In the genomic region with DNA sequence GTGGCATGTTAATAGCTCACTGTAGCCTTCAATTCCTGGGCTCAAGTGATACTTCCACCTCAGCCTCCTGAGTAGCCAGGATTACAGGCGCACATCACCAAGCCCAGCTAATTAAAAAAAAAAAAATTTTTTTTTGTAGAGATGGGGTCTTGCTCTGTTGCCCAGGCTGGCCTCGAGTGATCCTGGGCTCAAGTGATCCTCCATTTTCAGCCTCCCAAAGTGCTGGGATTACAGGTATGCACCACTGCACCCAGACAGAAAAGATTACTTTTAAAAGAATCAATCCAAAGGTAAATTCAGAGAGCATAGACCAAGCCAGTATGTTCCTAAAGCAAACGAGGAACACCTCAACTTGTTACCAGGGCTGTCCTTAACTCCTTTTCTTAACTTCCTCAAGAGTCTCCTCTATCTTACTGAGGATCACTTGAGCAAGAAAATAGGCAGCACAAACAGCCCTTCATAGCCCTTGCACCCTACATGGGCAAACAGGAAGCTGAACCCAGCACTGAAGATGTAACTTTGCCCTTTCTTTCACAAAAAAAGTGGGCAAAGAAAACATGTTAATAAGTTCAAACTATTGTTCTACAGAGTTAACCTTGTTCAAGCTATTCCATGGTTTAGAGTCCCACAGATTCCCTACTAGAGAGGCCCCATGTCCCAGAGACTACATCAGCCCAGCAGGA, we compare ENCODE assay signal across 1 cellular context.
A peak's percentile ranks its signal among the peaks of the same experiment; 100 is the strongest.
TF ChIP-seq lines count a peak whose summit lies in the region.

No MANE protein-coding gene starts in this region.

TF ChIP-seq in GM12878, 131 proteins besides CTCF, POLR2A, EP300 and RAD21:
- no peak for TF ChIP-seq CBFB (IDR thresholded peaks at IDR 0.05; ENCODE audit: low read depth)
- TF ChIP-seq MTA3 (IDR thresholded peaks at IDR 0.05; ENCODE audit: borderline replicate concordance, low read length), result no peak
- no peak for TF ChIP-seq JUNB (IDR thresholded peaks at IDR 0.05)
- TF ChIP-seq, protein P1, sequence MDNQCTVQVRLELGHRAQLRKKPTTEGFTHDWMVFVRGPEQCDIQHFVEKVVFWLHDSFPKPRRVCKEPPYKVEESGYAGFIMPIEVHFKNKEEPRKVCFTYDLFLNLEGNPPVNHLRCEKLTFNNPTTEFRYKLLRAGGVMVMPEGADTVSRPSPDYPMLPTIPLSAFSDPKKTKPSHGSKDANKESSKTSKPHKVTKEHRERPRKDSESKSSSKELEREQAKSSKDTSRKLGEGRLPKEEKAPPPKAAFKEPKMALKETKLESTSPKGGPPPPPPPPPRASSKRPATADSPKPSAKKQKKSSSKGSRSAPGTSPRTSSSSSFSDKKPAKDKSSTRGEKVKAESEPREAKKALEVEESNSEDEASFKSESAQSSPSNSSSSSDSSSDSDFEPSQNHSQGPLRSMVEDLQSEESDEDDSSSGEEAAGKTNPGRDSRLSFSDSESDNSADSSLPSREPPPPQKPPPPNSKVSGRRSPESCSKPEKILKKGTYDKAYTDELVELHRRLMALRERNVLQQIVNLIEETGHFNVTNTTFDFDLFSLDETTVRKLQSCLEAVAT (IDR thresholded peaks at IDR 0.05), result no peak
- TF ChIP-seq, protein P2, sequence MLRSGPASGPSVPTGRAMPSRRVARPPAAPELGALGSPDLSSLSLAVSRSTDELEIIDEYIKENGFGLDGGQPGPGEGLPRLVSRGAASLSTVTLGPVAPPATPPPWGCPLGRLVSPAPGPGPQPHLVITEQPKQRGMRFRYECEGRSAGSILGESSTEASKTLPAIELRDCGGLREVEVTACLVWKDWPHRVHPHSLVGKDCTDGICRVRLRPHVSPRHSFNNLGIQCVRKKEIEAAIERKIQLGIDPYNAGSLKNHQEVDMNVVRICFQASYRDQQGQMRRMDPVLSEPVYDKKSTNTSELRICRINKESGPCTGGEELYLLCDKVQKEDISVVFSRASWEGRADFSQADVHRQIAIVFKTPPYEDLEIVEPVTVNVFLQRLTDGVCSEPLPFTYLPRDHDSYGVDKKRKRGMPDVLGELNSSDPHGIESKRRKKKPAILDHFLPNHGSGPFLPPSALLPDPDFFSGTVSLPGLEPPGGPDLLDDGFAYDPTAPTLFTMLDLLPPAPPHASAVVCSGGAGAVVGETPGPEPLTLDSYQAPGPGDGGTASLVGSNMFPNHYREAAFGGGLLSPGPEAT (IDR thresholded peaks at IDR 0.05; ENCODE audit: low read depth), result no peak
- no peak for TF ChIP-seq ZNF24 (IDR thresholded peaks at IDR 0.05)
- peak; percentile 26 to 66; a peak in 1 of 4 replicates for TF ChIP-seq SRF (IDR thresholded peaks at IDR 0.05; ENCODE audit: low read depth in 2 of 2, low read length in 2 of 2)
